Comparison of ENCODE assay signal across 16 cellular contexts in genomic region chrX:14362731-14363130, GRCh38.
"Had no signal": no experiment of that assay in that cellular context is flagged by ENCODE, and none has a peak within 500 bp of the region (broad histone marks: within the 10 kb centered on the region; RNA-seq: fewer than 3 reads in every experiment).

No MANE protein-coding gene starts in this region.

- H3K27ac Mint-ChIP-seq: activated CD4-positive, alpha-beta T cell treated with anti-CD3 and anti-CD28 coated beads, Interleukin-2, amount 10 ng/mL, durations not matched to agents 24 days and 14 days; activated T-helper 2 cell treated with anti-CD3 and anti-CD28 coated beads, Interferon-gamma antibody, Interleukin-2, Interleukin-4, amounts not matched to agents 10 μg/mL and 5 μg/mL and 100 μg/mL, durations not matched to agents 14 hours and 24 hours and 36 hours; nephron progenitor cell; T-helper 17 cell; WTC11 had no signal

- H3K27me3 Mint-ChIP-seq: activated CD4-positive, alpha-beta T cell treated with anti-CD3 and anti-CD28 coated beads, Interleukin-2, amount 10 ng/mL, durations not matched to agents 24 days and 14 days had no signal

- H3K4me3 ChIP-seq: gastroesophageal sphincter, skin epidermis, thyroid gland had no signal

- H3K36me3 ChIP-seq: brain microvascular endothelial cell, gastroesophageal sphincter, thyroid gland had no signal

- H3K9me3 Mint-ChIP-seq: activated CD4-positive, alpha-beta T cell treated with anti-CD3 and anti-CD28 coated beads, Interleukin-2, amount 10 ng/mL, durations not matched to agents 24 days and 14 days; activated T-helper 2 cell treated with anti-CD3 and anti-CD28 coated beads, Interferon-gamma antibody, Interleukin-2, Interleukin-4, amounts not matched to agents 10 μg/mL and 5 μg/mL and 100 μg/mL, durations not matched to agents 14 hours and 24 hours and 36 hours had no signal

- DNase-seq: activated CD4-positive, alpha-beta T cell treated with anti-CD3 and anti-CD28 coated beads, Interleukin-2, amount 10 ng/mL, durations not matched to agents 24 days and 14 days; activated CD8-positive, alpha-beta memory T cell treated with anti-CD3 and anti-CD28 coated beads for 24 hours; activated naive CD4-positive, alpha-beta T cell treated with anti-CD3 and anti-CD28 coated beads, Interleukin-2, amount 50 U/mL, for 16 hours; activated T-cell treated with anti-CD3 and anti-CD28 coated beads for 4 hours; brain microvascular endothelial cell; dermis blood vessel endothelial cell; erythroblast; left ventricle myocardium superior; mesenchymal stem cell; nephron progenitor cell; T-helper 17 cell; thyroid gland had no signal

- H3K27me3 ChIP-seq: brain microvascular endothelial cell, gastroesophageal sphincter, thyroid gland had no signal

- H3K4me1 ChIP-seq: gastroesophageal sphincter, thyroid gland had no signal

- H3K4me3 Mint-ChIP-seq: activated CD4-positive, alpha-beta T cell treated with anti-CD3 and anti-CD28 coated beads, Interleukin-2, amount 10 ng/mL, durations not matched to agents 24 days and 14 days; nephron progenitor cell; T-helper 17 cell; WTC11 had no signal

- H3K9me3 ChIP-seq: gastroesophageal sphincter, thyroid gland had no signal

- H3K4me1 Mint-ChIP-seq: activated CD4-positive, alpha-beta T cell treated with anti-CD3 and anti-CD28 coated beads, Interleukin-2, amount 10 ng/mL, durations not matched to agents 24 days and 14 days; T-helper 17 cell had no signal

- H3K27ac ChIP-seq: brain microvascular endothelial cell, gastroesophageal sphincter, skin epidermis, thyroid gland had no signal
